ENCODE assay signal across 30 cellular contexts in the genomic region with DNA sequence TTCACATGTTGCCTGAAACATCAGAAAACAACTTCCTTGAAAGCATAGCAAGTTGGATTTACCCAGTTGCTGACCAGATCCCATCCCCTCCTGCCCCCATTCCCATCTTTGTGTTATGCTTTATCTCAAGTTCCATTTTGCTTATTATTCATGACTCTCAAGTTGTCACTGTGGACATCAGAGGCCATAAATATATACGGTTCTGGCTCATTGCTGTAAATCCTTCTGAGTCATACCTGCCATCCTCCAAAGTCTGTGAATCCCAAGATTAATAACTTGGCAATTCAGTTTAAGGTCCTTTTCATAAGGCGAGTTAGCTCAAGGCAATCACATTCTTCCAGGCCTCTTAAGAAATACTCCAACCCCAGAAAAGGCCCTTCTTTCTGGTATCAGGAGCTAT.
"Had no signal": no experiment of that assay in that cellular context is flagged by ENCODE, and none has a peak within 500 bp of the region (broad histone marks: within the 10 kb centered on the region; RNA-seq: fewer than 3 reads in every experiment).

No MANE protein-coding gene starts in this region.

- H3K4me3 ChIP-seq: body of pancreas, colonic mucosa, ovary, sigmoid colon, smooth muscle cell, stomach, thyroid gland, upper lobe of left lung, vagina had no signal

- H3K4me1 ChIP-seq: colonic mucosa, sigmoid colon, thyroid gland, upper lobe of left lung, vagina had no signal

- ATAC-seq: activated naive CD4-positive, alpha-beta T cell treated with anti-CD3 and anti-CD28 coated beads, Interleukin-2, amount 50 U/mL, for 72 hours; activated T-cell treated with anti-CD3 and anti-CD28 coated beads, Interleukin-2, amount 50 U/mL, for 72 hours; body of pancreas; effector memory CD8-positive, alpha-beta T cell; left colon; naive thymus-derived CD4-positive, alpha-beta T cell; stimulated activated naive B cell treated with anti-CD40 and anti-IgM and Interleukin-4, amounts not matched to agents 10 μg/mL and 1 μg/mL and 100 μg/mL, for 72 hours had no signal

- H3K27ac ChIP-seq: body of pancreas, colonic mucosa, ovary, sigmoid colon, stomach, thyroid gland, upper lobe of left lung, vagina had no signal

- H3K9me3 ChIP-seq: body of pancreas, colonic mucosa, ovary, sigmoid colon, thyroid gland, upper lobe of left lung, vagina had no signal

- H3K27me3 ChIP-seq: body of pancreas, colonic mucosa, ovary, stomach, thyroid gland, upper lobe of left lung, vagina had no signal

- DNase-seq: activated CD4-positive, alpha-beta T cell treated with anti-CD3 and anti-CD28 coated beads for 4 hours; activated CD4-positive, alpha-beta T cell treated with anti-CD3 and anti-CD28 coated beads, Interleukin-2, amount 50 U/mL, for 4 hours; activated naive CD4-positive, alpha-beta T cell; activated T-cell treated with anti-CD3 and anti-CD28 coated beads for 4 hours; activated T-cell treated with anti-CD3 and anti-CD28 coated beads, Interleukin-2, amount 50 U/mL, for 72 hours; aorta; body of pancreas; cerebellar nuclear complex; colonic mucosa; effector memory CD8-positive, alpha-beta T cell; erythroblast; head of caudate nucleus; hypothalamus; immature natural killer cell; kidney; left colon; mammary epithelial cell; midbrain; naive thymus-derived CD4-positive, alpha-beta T cell; ovary; retina; sigmoid colon; stimulated activated CD4-positive, alpha-beta T cell treated with anti-CD3 and anti-CD28 coated beads, Interleukin-1b, Interleukin-23, amount 100 ng/mL, for 48 hours; stimulated activated naive B cell treated with anti-CD40 and anti-IgM and Interleukin-4, amounts not matched to agents 10 μg/mL and 1 μg/mL and 100 μg/mL, for 72 hours; stomach; thyroid gland; upper lobe of left lung had no signal

- H3K36me3 ChIP-seq: colonic mucosa, ovary, sigmoid colon, stomach, thyroid gland, upper lobe of left lung, vagina had no signal

- H3K4me2 ChIP-seq: smooth muscle cell had no signal
